In genomic region chr4:99117876-99118693, GRCh38 we compare ENCODE assay signal across 12 cellular contexts. TPM values are rescaled to one million over a fixed set of nuclear protein-coding genes. Genes with fewer than 3 reads are reported as not detected.
DNase-seq lines count a peak whose midpoint lies in the region; ATAC-seq and TF ChIP-seq lines count a peak whose summit lies in the region.
"Had no signal": no experiment of that assay in that cellular context is flagged by ENCODE, and none has a peak within 500 bp of the region (broad histone marks: within the 10 kb centered on the region; RNA-seq: fewer than 3 reads in every experiment).

No MANE protein-coding gene starts in this region.

- H3K27ac Mint-ChIP-seq in activated T-cell treated with anti-CD3 and anti-CD28 coated beads, Interleukin-2, amount 50 U/mL, for 72 hours, result no peak overlapping the region

- intact Hi-C loops in right cardiac atrium (cut with DNase I), result loop anchor here in 3 of 4 donors (5.0 kb wide), 3 partner anchors 284 to 344 kb away; no protein-coding TSS in a partner anchor
- intact Hi-C loops in transverse colon (cut with DNase I; ENCODE audit: low total_unique reads), result loop anchor here (10.0 kb wide), 1 partner anchor 347 kb away; no protein-coding TSS in a partner anchor

- TF ChIP-seq CTCF in cardiac muscle cell (IDR thresholded peaks at IDR 0.05; ENCODE audit: low read depth, low read length) (peak; percentile 40), transverse colon (IDR thresholded peaks at IDR 0.05) (peak in 4 of 5 experiments; percentile 33 to 55 (median 36)), coronary artery (IDR thresholded peaks at IDR 0.05) (no peak)

- H3K27me3 ChIP-seq in cardiac muscle cell (no peaks in the 10 kb centered on the region), right cardiac atrium (ENCODE audit: control insufficient read depth, insufficient read depth) (no peaks in the 10 kb centered on the region), transverse colon (no peaks in the 10 kb centered on the region)
- H3K27me3 ChIP-seq: thyroid gland had no signal

- in situ Hi-C loops in transverse colon (cut with MboI; ENCODE audit: low pct_ligation_motif_present in 1 of 4, low pct_unique_long_range_greater_than_20kb in 1 of 4, low sequenced_read_pairs in 3 of 4), result loop anchor here in 2 of 4 donors (25.0 kb wide), 1 partner anchor 294 kb away; no protein-coding TSS in a partner anchor

- no peaks in the 10 kb centered on the region for H3K36me3 Mint-ChIP-seq in activated T-cell treated with anti-CD3 and anti-CD28 coated beads, Interleukin-2, amount 50 U/mL, for 72 hours (ENCODE audit: insufficient read depth in 2 of 2)

- H3K4me1 ChIP-seq in cardiac muscle cell (ENCODE audit: low read depth) (no peaks in the 10 kb centered on the region), right cardiac atrium (ENCODE audit: control insufficient read depth, insufficient read depth, low read length) (no peaks in the 10 kb centered on the region), transverse colon (peaks cover 0 to 6% (median 0%) of the 10 kb centered on the region in 4 donors)
- H3K4me1 ChIP-seq: parathyroid adenoma, thyroid gland had no signal

- DNase-seq in cardiac muscle cell (ENCODE audit: low read depth in 1 of 2, low spot score in 1 of 2) (peak in 1 of 2 donors; percentile 48), right cardiac atrium (no peak), OCI-M1 (lab: John Stamatoyannopoulos, UW) (peak; percentile 57), fibroblast of gingiva (ENCODE audit: low read depth) (peak; percentile 9), transverse colon (no peak), coronary artery (ENCODE audit: low spot score) (no peak)
- DNase-seq in activated T-cell treated with anti-CD3 and anti-CD28 coated beads, Interleukin-2, amount 50 U/mL, for 72 hours, result no peak
- DNase-seq: effector CD8-positive, alpha-beta T cell; EL; thyroid gland had no signal

- H3K4me3 Mint-ChIP-seq in activated T-cell treated with anti-CD3 and anti-CD28 coated beads, Interleukin-2, amount 50 U/mL, for 72 hours, result no peak overlapping the region

- ATAC-seq in right cardiac atrium (no peak), GM19324 (IDR thresholded peaks at IDR 0.05; ENCODE audit: low FRiP score, unreplicated experiment) (no peak)
- no peak for ATAC-seq in activated T-cell treated with anti-CD3 and anti-CD28 coated beads, Interleukin-2, amount 50 U/mL, for 72 hours (replicated peaks in 1 of 2)

- H3K27ac ChIP-seq in cardiac muscle cell (no peak overlapping the region), right cardiac atrium (ENCODE audit: low read length) (no peak overlapping the region), transverse colon (no peak overlapping the region), coronary artery (no peak overlapping the region)
- H3K27ac ChIP-seq: parathyroid adenoma, thyroid gland had no signal

- H3K9me3 Mint-ChIP-seq in activated T-cell treated with anti-CD3 and anti-CD28 coated beads, Interleukin-2, amount 50 U/mL, for 72 hours, result no peaks in the 10 kb centered on the region

- WGBS in right cardiac atrium, result 66% methylated on average over 9 of the region's 9 CpGs
- WGBS in transverse colon (ENCODE audit: low coverage in 1 of 2), 2 donors, result 25 to 34% methylated on average over 8 to 9 of the region's 9 CpGs

- no peaks in the 10 kb centered on the region for H3K4me1 Mint-ChIP-seq in activated T-cell treated with anti-CD3 and anti-CD28 coated beads, Interleukin-2, amount 50 U/mL, for 72 hours (ENCODE audit: low read depth)

- H3K36me3 ChIP-seq in cardiac muscle cell (no peaks in the 10 kb centered on the region), transverse colon (no peaks in the 10 kb centered on the region)
- H3K36me3 ChIP-seq: thyroid gland had no signal

- TF ChIP-seq POLR2A in transverse colon (IDR thresholded peaks at IDR 0.05), result no peak

- no peaks in the 10 kb centered on the region for H3K27me3 Mint-ChIP-seq in activated T-cell treated with anti-CD3 and anti-CD28 coated beads, Interleukin-2, amount 50 U/mL, for 72 hours (ENCODE audit: low read depth)

- H3K9me3 ChIP-seq in cardiac muscle cell (ENCODE audit: low read depth), result no peaks in the 10 kb centered on the region
- H3K9me3 ChIP-seq in right cardiac atrium (ENCODE audit: control insufficient read depth, low read length), result no peaks in the 10 kb centered on the region
- no peaks in the 10 kb centered on the region for H3K9me3 ChIP-seq in transverse colon
- H3K9me3 ChIP-seq: thyroid gland had no signal

- no peak overlapping the region for H3K4me3 ChIP-seq in cardiac muscle cell
- no peak overlapping the region for H3K4me3 ChIP-seq in right cardiac atrium (ENCODE audit: low read length)
- no peak overlapping the region for H3K4me3 ChIP-seq in transverse colon
- no peak overlapping the region for H3K4me3 ChIP-seq in coronary artery
- H3K4me3 ChIP-seq: thyroid gland had no signal

- no peak for TF ChIP-seq EP300 in transverse colon (IDR thresholded peaks at IDR 0.05; ENCODE audit: low read depth)

RNA-seq across cellular contexts. Expression of gene ADH4, which starts 26.0 kb away (rescaled TPM):
- not detected in 2 replicates for total RNA-seq in cardiac muscle cell
- 0.42 TPM in 1 of 2 replicates, not detected in the other for polyA plus RNA-seq in cardiac muscle cell
- total RNA-seq in right cardiac atrium, result under 1 TPM in 1 of 4 donors, not detected in 3; 0.42 TPM
- polyA plus RNA-seq in right cardiac atrium, result 0.48 TPM
- total RNA-seq in transverse colon, result 1 to 10 TPM in 1 of 4 donors, under 1 TPM in 1, not detected in 2; 0.55 to 1.1 TPM
- not detected for total RNA-seq in activated T-cell treated with anti-CD3 and anti-CD28 coated beads, Interleukin-2, amount 50 U/mL, for 72 hours

RNA-seq across cellular contexts. Expression of gene ADH5, which starts 29.5 kb away (rescaled TPM):
- total RNA-seq in cardiac muscle cell, result 148 TPM in 2 replicates
- polyA plus RNA-seq in cardiac muscle cell, result 177 and 199 TPM in 2 replicates
- 100 to 1,000 TPM; 117 to 133 (median 128) TPM for total RNA-seq in right cardiac atrium
- polyA plus RNA-seq in right cardiac atrium, result 105 TPM
- 100 to 1,000 TPM in 2 of 4 donors, 10 to 100 TPM in 2; 63.3 to 159 (median 111) TPM for total RNA-seq in transverse colon
- total RNA-seq in activated T-cell treated with anti-CD3 and anti-CD28 coated beads, Interleukin-2, amount 50 U/mL, for 72 hours, result 100 to 1,000 TPM in 1 of 2 donors, 10 to 100 TPM in 1; 91.0 to 105 TPM

Comparison
In these comparisons a context has a peak if more than half of its experiments do, and no peak if none do; other contexts are left out.
1. DNase-seq: peak in OCI-M1 (single experiment) and fibroblast of gingiva (single experiment); none in right cardiac atrium (0 of 3), transverse colon (single experiment), activated T-cell treated with anti-CD3 and anti-CD28 coated beads, Interleukin-2, amount 50 U/mL, for 72 hours (0 of 2) and coronary artery (single experiment).